8 cellular contexts compared by ENCODE assay signal in genomic region chr22:26756675-26757293, GRCh38.
DNase-seq lines count a peak whose midpoint lies in the region; ATAC-seq and TF ChIP-seq lines count a peak whose summit lies in the region.

No MANE protein-coding gene starts in this region.

- peak; percentile 26 to 58 for DNase-seq in NCI-H1930 (lab: John Stamatoyannopoulos, UW)
- DNase-seq in activated T-cell treated with anti-CD3 and anti-CD28 coated beads for 1 hour (ENCODE audit: low read depth), result peak; percentile 4
- DNase-seq in fibroblast of lung (ENCODE audit: low read depth in 2 of 2), result peak; percentile 16 to 89
- peak; percentile 61 for DNase-seq in natural killer cell
- DNase-seq in SIG-M5 treated with dmso at 0.1 percent for 504 hours (lab: John Stamatoyannopoulos, UW; ENCODE audit: unreplicated experiment), result no peak

- no peaks in the 10 kb centered on the region; the same call in 1 of the 2 replicates for H3K36me3 ChIP-seq in ES-I3 (ENCODE audit: insufficient read depth, low read length)
- no peaks in the 10 kb centered on the region for H3K36me3 ChIP-seq in fibroblast of lung (ENCODE audit: control insufficient read depth, insufficient read depth, low read length)
- no peaks in the 10 kb centered on the region for H3K36me3 ChIP-seq in subcutaneous abdominal adipose tissue (ENCODE audit: control insufficient read depth in 5 of 5, insufficient read depth in 5 of 5, low read length in 5 of 5)

- H3K9me3 Mint-ChIP-seq in natural killer cell, result no peaks in the 10 kb centered on the region

- no peaks in the 10 kb centered on the region for H3K36me3 Mint-ChIP-seq in natural killer cell

- peaks cover 10 to 41% of the 10 kb centered on the region in 2 donors for H3K4me1 Mint-ChIP-seq in natural killer cell

- H3K27ac ChIP-seq in fibroblast of lung (ENCODE audit: insufficient read depth, low read length) (no peak overlapping the region), subcutaneous abdominal adipose tissue (ENCODE audit: low read depth, low read length) (no peak overlapping the region)

- H3K4me1 ChIP-seq in ES-I3 (ENCODE audit: insufficient read depth, low read length) (peaks cover 21% of the 10 kb centered on the region), fibroblast of lung (ENCODE audit: control insufficient read depth, extremely low read depth, insufficient read depth, low read length) (no peaks in the 10 kb centered on the region), subcutaneous abdominal adipose tissue (ENCODE audit: control insufficient read depth in 5 of 5, insufficient read depth in 5 of 5, low read length in 5 of 5) (peaks cover 0 to 9% (median 4%) of the 10 kb centered on the region in 5 donors)

- H3K9ac ChIP-seq in ES-I3 (ENCODE audit: low read depth, low read length) (peak overlapping the region; percentile 22; the same call in 1 of the 2 replicates), fibroblast of lung (ENCODE audit: insufficient read depth, low read length) (no peak overlapping the region), subcutaneous abdominal adipose tissue (ENCODE audit: low read length in 5 of 5) (no peak overlapping the region)

- TF ChIP-seq CTCF in fibroblast of lung (conservative IDR thresholded peaks at IDR 0.05 in 1 of 2, IDR thresholded peaks at IDR 0.05 in 1 of 2; ENCODE audit: low read depth in 1 of 2, low read length in 2 of 2), result peak; percentile 55 to 62
- TF ChIP-seq CTCF in natural killer cell (IDR thresholded peaks at IDR 0.05), result peak; percentile 84

- H3K27me3 ChIP-seq in fibroblast of lung (ENCODE audit: control insufficient read depth, insufficient read depth, low read length), result no peaks in the 10 kb centered on the region
- no peaks in the 10 kb centered on the region for H3K27me3 ChIP-seq in subcutaneous abdominal adipose tissue (ENCODE audit: control insufficient read depth in 5 of 5, insufficient read depth in 4 of 5, low read length in 5 of 5)

- H3K4me3 Mint-ChIP-seq in natural killer cell, result no peak overlapping the region

- H3K4me3 ChIP-seq in fibroblast of lung (replicated peaks in 1 of 4; ENCODE audit: control extremely low read depth in 1 of 4, insufficient read depth in 1 of 4, low read depth in 3 of 4, low read length in 4 of 4) (peak overlapping the region in 1 of 4 experiments; percentile 41), subcutaneous abdominal adipose tissue (ENCODE audit: low read depth in 1 of 5, low read length in 5 of 5) (peak overlapping the region in 4 of 5 donors; percentile 33 to 51 (median 42))

- H4K20me1 ChIP-seq in fibroblast of lung (ENCODE audit: control insufficient read depth, extremely low read depth, insufficient read depth, low read length), result no peaks in the 10 kb centered on the region

- H3K27ac Mint-ChIP-seq in natural killer cell, result no peak overlapping the region

- H3K9me3 ChIP-seq in ES-I3 (ENCODE audit: control insufficient read depth, insufficient read depth, low read length), result no peaks in the 10 kb centered on the region
- no peaks in the 10 kb centered on the region for H3K9me3 ChIP-seq in fibroblast of lung (ENCODE audit: control insufficient read depth, insufficient read depth, low read depth, low read length)
- peaks cover 0 to 3% (median 0%) of the 10 kb centered on the region in 5 donors for H3K9me3 ChIP-seq in subcutaneous abdominal adipose tissue (ENCODE audit: control insufficient read depth in 5 of 5, low read length in 5 of 5)

- intact Hi-C loops in natural killer cell (cut with micrococcal nuclease), result loop anchor here (10.0 kb wide), 1 partner anchor 1048 kb away; the partner anchor contains the start of gene MN1

- H3K4me2 ChIP-seq in fibroblast of lung (ENCODE audit: extremely low read depth, insufficient read depth, low read length), result peak overlapping the region; percentile 58

- no peaks in the 10 kb centered on the region for H3K79me2 ChIP-seq in fibroblast of lung (ENCODE audit: control insufficient read depth, insufficient read depth, low read length)

- no peaks in the 10 kb centered on the region for H3K27me3 Mint-ChIP-seq in natural killer cell (ENCODE audit: low read depth in 2 of 2)

- ATAC-seq in natural killer cell, result peak; percentile 85 to 97 (median 94)
- no peak for ATAC-seq in HG03159 (IDR thresholded peaks at IDR 0.05; ENCODE audit: unreplicated experiment)

- no peak overlapping the region for H2AFZ ChIP-seq in fibroblast of lung (ENCODE audit: low read length)
